8 cellular contexts compared by ENCODE assay signal in genomic region chr9:137454145-137454505, GRCh38. TPM values are rescaled to one million over a fixed set of nuclear protein-coding genes. Genes with fewer than 3 reads are reported as not detected.
DNase-seq lines count a peak whose midpoint lies in the region; ATAC-seq lines count a peak whose summit lies in the region.

No MANE protein-coding gene starts in this region.

- peaks cover 17% of the 10 kb centered on the region for H3K4me1 Mint-ChIP-seq in activated naive CD8-positive, alpha-beta T cell treated with anti-CD3 and anti-CD28 coated beads for 36 hours

- peak overlapping the region; percentile 12 for H3K27ac Mint-ChIP-seq in activated naive CD8-positive, alpha-beta T cell treated with anti-CD3 and anti-CD28 coated beads for 36 hours

- H3K4me3 Mint-ChIP-seq in activated naive CD8-positive, alpha-beta T cell treated with anti-CD3 and anti-CD28 coated beads for 36 hours: no peak overlapping the region

- DNase-seq in AG20443 (ENCODE audit: low spot score): peak; percentile 54
- DNase-seq in activated naive CD8-positive, alpha-beta T cell treated with anti-CD3 and anti-CD28 coated beads for 36 hours: no peak
- DNase-seq in stimulated activated CD4-positive, alpha-beta T cell treated with anti-CD3 and anti-CD28 coated beads, Interleukin-15, amount 100 ng/mL, for 24 hours: peak; percentile 51
- no peak for DNase-seq in NCI-H187 treated with DMSO at 0.1 percent for 48 hours (lab: John Stamatoyannopoulos, UW)

- peaks cover 50% of the 10 kb centered on the region for H3K36me3 Mint-ChIP-seq in activated naive CD8-positive, alpha-beta T cell treated with anti-CD3 and anti-CD28 coated beads for 36 hours

- H3K27me3 Mint-ChIP-seq in activated naive CD8-positive, alpha-beta T cell treated with anti-CD3 and anti-CD28 coated beads for 36 hours: no peaks in the 10 kb centered on the region

- no peaks in the 10 kb centered on the region for H3K9me3 ChIP-seq in iPS-18c (ENCODE audit: control insufficient read depth, insufficient read depth, low read length)

- peaks cover 5% of the 10 kb centered on the region for H3K9me3 Mint-ChIP-seq in activated naive CD8-positive, alpha-beta T cell treated with anti-CD3 and anti-CD28 coated beads for 36 hours

- peak overlapping the region; percentile 49 for H3K4me3 ChIP-seq in iPS-18c (ENCODE audit: insufficient read depth, low read depth, low read length)

- peak; percentile 27 for ATAC-seq in HG03280 (IDR thresholded peaks at IDR 0.05; ENCODE audit: unreplicated experiment)
- no peak for ATAC-seq in GM21529 (IDR thresholded peaks at IDR 0.05; ENCODE audit: unreplicated experiment)
- no peak for ATAC-seq in GM21515 (IDR thresholded peaks at IDR 0.05; ENCODE audit: unreplicated experiment)

RNA-seq across cellular contexts. Expression of gene NSMF, which starts 5.0 kb away (rescaled TPM):
- 10 to 100 TPM; 74.1 to 74.6 TPM for total RNA-seq in activated naive CD8-positive, alpha-beta T cell treated with anti-CD3 and anti-CD28 coated beads for 36 hours

RNA-seq across cellular contexts. Expression of gene ENTPD8, which starts 13.0 kb away (rescaled TPM):
- not detected for total RNA-seq in activated naive CD8-positive, alpha-beta T cell treated with anti-CD3 and anti-CD28 coated beads for 36 hours

RNA-seq across cellular contexts. Expression of gene NOXA1, which starts 30.9 kb away (rescaled TPM):
- total RNA-seq in activated naive CD8-positive, alpha-beta T cell treated with anti-CD3 and anti-CD28 coated beads for 36 hours: under 1 TPM; 0.66 to 0.76 TPM

RNA-seq across cellular contexts. Expression of gene EXD3, which starts 31.2 kb away (rescaled TPM):
- total RNA-seq in activated naive CD8-positive, alpha-beta T cell treated with anti-CD3 and anti-CD28 coated beads for 36 hours: 1 to 10 TPM; 3.6 to 4.2 TPM

Comparison
In these comparisons a context has a peak if more than half of its experiments do, and no peak if none do; other contexts are left out.
1. DNase-seq: peak in AG20443 (single experiment) and stimulated activated CD4-positive, alpha-beta T cell treated with anti-CD3 and anti-CD28 coated beads, Interleukin-15, amount 100 ng/mL, for 24 hours (single experiment); none in activated naive CD8-positive, alpha-beta T cell treated with anti-CD3 and anti-CD28 coated beads for 36 hours (single experiment) and NCI-H187 treated with DMSO at 0.1 percent for 48 hours (single experiment).